Comparison of ENCODE assay signal across 6 cellular contexts in genomic region chr1:152654110-152654509, GRCh38. TPM values are rescaled to one million over a fixed set of nuclear protein-coding genes. Genes with fewer than 3 reads are reported as not detected.
DNase-seq lines count a peak whose midpoint lies in the region; TF ChIP-seq lines count a peak whose summit lies in the region.

No MANE protein-coding gene starts in this region.

- no peaks in the 10 kb centered on the region for H3K9me3 Mint-ChIP-seq in MCF 10A (ENCODE audit: unreplicated experiment)
- H3K9me3 Mint-ChIP-seq in osteocyte (ENCODE audit: unreplicated experiment), result no peaks in the 10 kb centered on the region

- H3K27ac ChIP-seq in breast epithelium (no peak overlapping the region), OCI-LY7 (ENCODE audit: low read depth, low read length, poor library complexity, severe bottlenecking) (no peak overlapping the region), mammary epithelial cell (ENCODE audit: insufficient read depth, low read depth, low read length) (no peak overlapping the region), prostate gland (no peak overlapping the region)

- H3K9ac ChIP-seq in mammary epithelial cell (ENCODE audit: insufficient read depth, low read length), result no peak overlapping the region

- H3K27me3 ChIP-seq in breast epithelium (no peaks in the 10 kb centered on the region), mammary epithelial cell (ENCODE audit: insufficient read depth, low read length) (no peaks in the 10 kb centered on the region), prostate gland (replicated peaks; ENCODE audit: insufficient read depth) (no peaks in the 10 kb centered on the region)

- dilution Hi-C loops in mammary epithelial cell (cut with HindIII; ENCODE audit: low sequenced_read_pairs), result loop anchor here (10.0 kb wide), 2 partner anchors 211 to 561 kb away; partner anchors contain the start of gene PRR9

- in situ Hi-C loops in mammary epithelial cell (cut with MboI; ENCODE audit: low sequenced_read_pairs in 2 of 2), result loop anchor here (10.0 to 25.0 kb wide), 3 partner anchors 221 to 558 kb away; partner anchors contain the start of genes LELP1 (in 1 of the 2), PRR9 (in 1 of the 2) and SMCP (in 1 of the 2)

- no peak overlapping the region for H3K27ac Mint-ChIP-seq in MCF 10A (ENCODE audit: low read depth, unreplicated experiment)
- no peak overlapping the region for H3K27ac Mint-ChIP-seq in osteocyte (ENCODE audit: unreplicated experiment)

- H3K4me3 Mint-ChIP-seq in MCF 10A (ENCODE audit: unreplicated experiment), result no peak overlapping the region
- no peak overlapping the region for H3K4me3 Mint-ChIP-seq in osteocyte (ENCODE audit: unreplicated experiment)

- TF ChIP-seq CTCF in MCF 10A (IDR thresholded peaks at IDR 0.05; ENCODE audit: unreplicated experiment) (peak; percentile 87), breast epithelium (IDR thresholded peaks at IDR 0.05) (peak in 1 of 3 donors; percentile 21), OCI-LY7 (conservative IDR thresholded peaks at IDR 0.05; ENCODE audit: low read length) (peak; percentile 92), mammary epithelial cell (conservative IDR thresholded peaks at IDR 0.05 in 1 of 2, IDR thresholded peaks at IDR 0.05 in 1 of 2; ENCODE audit: extremely low read depth in 1 of 2, insufficient read depth in 1 of 2, low read depth in 1 of 2, low read length in 2 of 2) (peak; percentile 77 to 88), osteocyte (IDR thresholded peaks at IDR 0.05) (peak; percentile 39), prostate gland (IDR thresholded peaks at IDR 0.05) (no peak)

- 33% methylated on average over 10 of the region's 10 CpGs for WGBS in mammary epithelial cell (ENCODE audit: low coverage, missing lambda C conversion rate)
- 29% methylated on average over 10 of the region's 10 CpGs for WGBS in prostate gland

- no peak for TF ChIP-seq POLR2A in breast epithelium (IDR thresholded peaks at IDR 0.05)
- no peak for TF ChIP-seq POLR2A in prostate gland (IDR thresholded peaks at IDR 0.05)

- H2AFZ ChIP-seq in OCI-LY7 (ENCODE audit: low read length) (no peak overlapping the region), mammary epithelial cell (ENCODE audit: low read depth, low read length) (no peak overlapping the region)

- CTCF ChIA-PET in MCF 10A (lab: Yijun Ruan, JAX) (interaction anchor here (0.6 to 14.4 kb wide), 100 partner anchors 11 to 999 kb away, joined by 3 to 253 read pairs (median 4); partner anchors contain the start of genes IVL, KPRP, LCE2D and LCE3A), OCI-LY7 (lab: Charles Lee; ENCODE audit: unreplicated experiment) (no interaction called here), mammary epithelial cell (lab: Charles Lee; ENCODE audit: low non-redundant PET) (interaction anchor here (0.6 to 0.7 kb wide), 4 partner anchors 45 to 627 kb away, joined by 3 to 10 read pairs (median 3); no protein-coding TSS in a partner anchor)

- no peaks in the 10 kb centered on the region for H3K9me2 ChIP-seq in OCI-LY7 (ENCODE audit: insufficient read depth, low read length)

- H3K4me2 ChIP-seq in OCI-LY7 (ENCODE audit: low read length), result no peak overlapping the region
- no peak overlapping the region for H3K4me2 ChIP-seq in mammary epithelial cell (ENCODE audit: insufficient read depth, low read depth, low read length)

- intact Hi-C loops in MCF 10A (cut with micrococcal nuclease) (loop anchor here (1.0 to 10.0 kb wide), 8 partner anchors 81 to 569 kb away; partner anchors contain the start of gene SPRR1B), breast epithelium (cut with DNase I; ENCODE audit: low total_unique reads) (no loop called here), OCI-LY7 (cut with micrococcal nuclease; ENCODE audit: unreplicated experiment) (no loop called here), mammary epithelial cell (cut with micrococcal nuclease) (loop anchor here (1.0 to 5.0 kb wide), 11 partner anchors 81 to 633 kb away; no protein-coding TSS in a partner anchor), prostate gland (cut with DNase I) (no loop called here)

- H3K4me3 ChIP-seq in breast epithelium, result no peak overlapping the region
- H3K4me3 ChIP-seq in OCI-LY7 (ENCODE audit: low read depth, low read length, poor library complexity, severe bottlenecking), result no peak overlapping the region
- H3K4me3 ChIP-seq in mammary epithelial cell (replicated peaks in 1 of 3; ENCODE audit: insufficient read depth in 1 of 3, low read depth in 2 of 3, low read length in 3 of 3), result no peak overlapping the region
- H3K4me3 ChIP-seq in prostate gland, result no peak overlapping the region

- H3K36me3 Mint-ChIP-seq in MCF 10A (ENCODE audit: insufficient read depth, unreplicated experiment), result no peaks in the 10 kb centered on the region
- H3K36me3 Mint-ChIP-seq in osteocyte (ENCODE audit: unreplicated experiment), result no peaks in the 10 kb centered on the region

- H3K4me1 ChIP-seq in breast epithelium (no peaks in the 10 kb centered on the region), OCI-LY7 (ENCODE audit: insufficient read depth, low read length, poor library complexity, severe bottlenecking) (no peaks in the 10 kb centered on the region), mammary epithelial cell (ENCODE audit: insufficient read depth, low read length) (no peaks in the 10 kb centered on the region), prostate gland (replicated peaks) (no peaks in the 10 kb centered on the region)

- POLR2A ChIA-PET in MCF 10A (lab: Yijun Ruan, JAX), result interaction anchor here (0.6 to 2.2 kb wide), 10 partner anchors 9 to 520 kb away, joined by 3 to 7 read pairs (median 4); no protein-coding TSS in a partner anchor
- POLR2A ChIA-PET in OCI-LY7 (lab: Charles Lee), result no interaction called here

- no peaks in the 10 kb centered on the region for H3K79me2 ChIP-seq in OCI-LY7 (ENCODE audit: insufficient read depth, low read depth, low read length)
- H3K79me2 ChIP-seq in mammary epithelial cell (ENCODE audit: insufficient read depth, low read length), result no peaks in the 10 kb centered on the region

- H3K9me3 ChIP-seq in breast epithelium (no peaks in the 10 kb centered on the region), OCI-LY7 (ENCODE audit: low read length) (no peaks in the 10 kb centered on the region), mammary epithelial cell (replicated peaks; ENCODE audit: insufficient read depth, low read length) (no peaks in the 10 kb centered on the region), prostate gland (no peaks in the 10 kb centered on the region)

- no TSS peak for BruUV-seq in MCF 10A (replicated peaks; lab: Mats Ljungman, UMichigan)
- BruUV-seq in OCI-LY7 (replicated peaks; lab: Mats Ljungman, UMichigan), result no TSS peak
- BruUV-seq in mammary epithelial cell (replicated peaks; lab: Mats Ljungman, UMichigan), result no TSS peak

- H3K36me3 ChIP-seq in breast epithelium, result no peaks in the 10 kb centered on the region
- no peaks in the 10 kb centered on the region for H3K36me3 ChIP-seq in OCI-LY7 (ENCODE audit: insufficient read depth, low read length)
- no peaks in the 10 kb centered on the region for H3K36me3 ChIP-seq in mammary epithelial cell (ENCODE audit: insufficient read depth, low read length)
- no peaks in the 10 kb centered on the region for H3K36me3 ChIP-seq in prostate gland

- H4K20me1 ChIP-seq in OCI-LY7 (ENCODE audit: insufficient read depth, low read length) (no peaks in the 10 kb centered on the region), mammary epithelial cell (ENCODE audit: insufficient read depth, low read length) (no peaks in the 10 kb centered on the region)

- DNase-seq in MCF 10A (ENCODE audit: unreplicated experiment) (peak; percentile 91), breast epithelium (ENCODE audit: low spot score in 2 of 2) (no peak), OCI-LY7 (ENCODE audit: low spot score) (peak; percentile 55), mammary epithelial cell (peak; percentile 54), osteocyte (ENCODE audit: extremely low spot score, unreplicated experiment) (no peak), prostate gland (ENCODE audit: low spot score) (no peak)

- no peaks in the 10 kb centered on the region for H3K27me3 Mint-ChIP-seq in MCF 10A (ENCODE audit: insufficient read depth, unreplicated experiment)
- no peaks in the 10 kb centered on the region for H3K27me3 Mint-ChIP-seq in osteocyte (ENCODE audit: unreplicated experiment)

- H3K4me1 Mint-ChIP-seq in MCF 10A (ENCODE audit: insufficient read depth, unreplicated experiment), result no peaks in the 10 kb centered on the region
- no peaks in the 10 kb centered on the region for H3K4me1 Mint-ChIP-seq in osteocyte (ENCODE audit: unreplicated experiment)

RNA-seq across cellular contexts. Expression of gene LCE2D, which starts 9.1 kb away (rescaled TPM):
- total RNA-seq in MCF 10A (2022), result not detected in 2 replicates
- not detected for total RNA-seq in breast epithelium
- total RNA-seq in OCI-LY7 (2014; rRNA removed; shearing (Covaris generic)), result not detected in 2 replicates
- not detected in 2 replicates for total RNA-seq in OCI-LY7 (2022)
- not detected for total RNA-seq in mammary epithelial cell
- polyA plus RNA-seq in mammary epithelial cell, result not detected
- not detected for polyA minus RNA-seq in mammary epithelial cell
- total RNA-seq in osteocyte, result not detected in 2 replicates
- not detected for total RNA-seq in prostate gland

RNA-seq across cellular contexts. Expression of gene LCE2C, which starts 21.0 kb away (rescaled TPM):
- total RNA-seq in MCF 10A (2022), result not detected in 2 replicates
- total RNA-seq in breast epithelium, result not detected
- total RNA-seq in OCI-LY7 (2014; rRNA removed; shearing (Covaris generic)), result not detected in 2 replicates
- not detected in 2 replicates for total RNA-seq in OCI-LY7 (2022)
- total RNA-seq in mammary epithelial cell, result not detected
- polyA plus RNA-seq in mammary epithelial cell, result not detected
- polyA minus RNA-seq in mammary epithelial cell, result not detected
- not detected in 2 replicates for total RNA-seq in osteocyte
- 1 to 10 TPM in 1 of 2 donors, not detected in 1; 1.8 TPM for total RNA-seq in prostate gland

RNA-seq across cellular contexts. Expression of gene LCE3A, which starts 31.2 kb away (rescaled TPM):
- total RNA-seq in MCF 10A (2022) (not detected in 2 replicates), breast epithelium (not detected), OCI-LY7 (2022) (not detected in 2 replicates), mammary epithelial cell (not detected), osteocyte (not detected in 2 replicates), prostate gland (not detected)
- total RNA-seq in OCI-LY7 (2014; rRNA removed; shearing (Covaris generic)), result not detected in 2 replicates
- not detected for polyA plus RNA-seq in mammary epithelial cell
- polyA minus RNA-seq in mammary epithelial cell, result not detected

RNA-seq across cellular contexts. Expression of gene LCE2B, which starts 31.8 kb away (rescaled TPM):
- not detected in 2 replicates for total RNA-seq in MCF 10A (2022)
- not detected for total RNA-seq in breast epithelium
- total RNA-seq in OCI-LY7 (2014; rRNA removed; shearing (Covaris generic)), result not detected in 2 replicates
- total RNA-seq in OCI-LY7 (2022), result not detected in 2 replicates
- not detected for total RNA-seq in mammary epithelial cell
- not detected for polyA plus RNA-seq in mammary epithelial cell
- polyA minus RNA-seq in mammary epithelial cell, result not detected
- not detected in 2 replicates for total RNA-seq in osteocyte
- 1 to 10 TPM in 1 of 2 donors, not detected in 1; 3.2 TPM for total RNA-seq in prostate gland

RNA-seq across cellular contexts. Expression of gene LCE3B, which starts 40.5 kb away (rescaled TPM):
- total RNA-seq in MCF 10A (2022), result not detected in 2 replicates
- not detected for total RNA-seq in breast epithelium
- not detected in 2 replicates for total RNA-seq in OCI-LY7 (2014; rRNA removed; shearing (Covaris generic))
- total RNA-seq in OCI-LY7 (2022), result not detected in 2 replicates
- not detected for total RNA-seq in mammary epithelial cell
- polyA plus RNA-seq in mammary epithelial cell, result not detected
- not detected for polyA minus RNA-seq in mammary epithelial cell
- total RNA-seq in osteocyte, result not detected in 2 replicates
- not detected for total RNA-seq in prostate gland

Comparison
In these comparisons a context has a peak if more than half of its experiments do, and no peak if none do; other contexts are left out.
1. DNase-seq: peak in MCF 10A (single experiment), OCI-LY7 (single experiment) and mammary epithelial cell (single experiment); none in breast epithelium (0 of 2), osteocyte (single experiment) and prostate gland (single experiment).
2. intact Hi-C loops: an anchor here in MCF 10A (1.0 to 10.0 kb wide) and mammary epithelial cell (1.0 to 5.0 kb wide); none called in breast epithelium, OCI-LY7 and prostate gland.
3. CTCF ChIP-seq: peak in MCF 10A (single experiment), OCI-LY7 (single experiment), mammary epithelial cell (2 of 2) and osteocyte (single experiment); none in prostate gland (0 of 4).